ENCODE assay signal across 2 cellular contexts in the genomic region with DNA sequence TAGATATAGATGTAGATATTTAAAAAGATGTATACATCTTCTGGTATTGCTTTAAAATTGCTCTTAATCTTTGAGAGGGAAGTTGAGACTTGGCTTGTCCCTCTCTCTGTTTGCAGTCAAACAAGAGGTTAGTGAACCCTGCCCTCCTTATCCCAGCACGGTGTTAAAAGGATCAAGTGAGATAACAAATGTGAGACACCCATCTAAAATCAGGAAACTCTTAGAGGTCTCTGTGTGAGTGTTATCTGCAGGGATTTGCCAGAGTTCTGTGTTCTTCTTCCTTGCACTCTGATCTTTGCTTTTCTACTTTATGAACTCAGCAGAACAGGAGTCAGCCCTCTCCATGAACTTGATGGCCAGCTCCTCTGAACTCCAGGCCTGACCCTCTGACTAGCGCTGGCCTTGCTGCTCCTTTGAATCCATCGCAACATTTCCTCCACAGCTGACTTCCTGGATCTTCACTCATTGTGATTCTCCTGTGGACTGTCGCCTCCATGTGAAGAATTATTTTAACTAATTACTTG.
TF ChIP-seq lines count a peak whose summit lies in the region.

No MANE protein-coding gene starts in this region.

TF ChIP-seq in liver, 16 proteins besides CTCF, POLR2A, EP300 and RAD21:
- peak in 1 of 2 donors; percentile 24 for TF ChIP-seq HNF4A (conservative IDR thresholded peaks at IDR 0.05)
- peak; percentile 26 to 40 for TF ChIP-seq RXRA (IDR thresholded peaks at IDR 0.05)
- TF ChIP-seq YY1 (IDR thresholded peaks at IDR 0.05): no peak
- peak; percentile 27 for TF ChIP-seq NR2F2 (IDR thresholded peaks at IDR 0.05)

TF ChIP-seq in HepG2, 621 proteins besides CTCF, POLR2A, EP300 and RAD21:
- no peak for TF ChIP-seq ZNF350 (CRISPR knock-in tag; IDR thresholded peaks at IDR 0.05; ENCODE audit: borderline replicate concordance, low read depth)
- no peak for TF ChIP-seq ZC3H13 (CRISPR knock-in tag; IDR thresholded peaks at IDR 0.05)
- TF ChIP-seq, protein P1, sequence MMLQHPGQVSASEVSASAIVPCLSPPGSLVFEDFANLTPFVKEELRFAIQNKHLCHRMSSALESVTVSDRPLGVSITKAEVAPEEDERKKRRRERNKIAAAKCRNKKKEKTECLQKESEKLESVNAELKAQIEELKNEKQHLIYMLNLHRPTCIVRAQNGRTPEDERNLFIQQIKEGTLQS (CRISPR knock-in tag; IDR thresholded peaks at IDR 0.05): no peak
- no peak for TF ChIP-seq TSC22D2 (CRISPR knock-in tag; IDR thresholded peaks at IDR 0.05; ENCODE audit: borderline replicate concordance)
- no peak for TF ChIP-seq JDP2 (CRISPR knock-in tag; IDR thresholded peaks at IDR 0.05; ENCODE audit: borderline replicate concordance)
- no peak for TF ChIP-seq JUN (CRISPR knock-in tag; IDR thresholded peaks at IDR 0.05)
TF ChIP-seq in HepG2: peak in this region for 0.
